Comparison of ENCODE assay signal across 28 cellular contexts in genomic region chr17:38577645-38578173, GRCh38. TPM values are rescaled to one million over a fixed set of nuclear protein-coding genes. Genes with fewer than 3 reads are reported as not detected.
DNase-seq lines count a peak whose midpoint lies in the region; ATAC-seq and TF ChIP-seq lines count a peak whose summit lies in the region.
"Had no signal": no experiment of that assay in that cellular context is flagged by ENCODE, and none has a peak within 500 bp of the region (broad histone marks: within the 10 kb centered on the region; RNA-seq: fewer than 3 reads in every experiment).

No MANE protein-coding gene starts in this region.

- H3K27ac ChIP-seq in suprapubic skin (no peak overlapping the region), SK-N-SH (ENCODE audit: low read depth in 2 of 2, low read length in 1 of 2) (no peak overlapping the region)
- H3K27ac ChIP-seq: adrenal gland, brain microvascular endothelial cell, heart right ventricle, ovary had no signal

- no peaks in the 10 kb centered on the region for H3K79me2 ChIP-seq in SK-N-SH (ENCODE audit: insufficient read depth)

- DNase-seq in Right ventricle myocardium inferior (ENCODE audit: missing footprints) (peak; percentile 37), left ventricle myocardium superior (no peak), cerebellar cortex (ENCODE audit: low spot score) (peak; percentile 35), mesothelial cell of epicardium (ENCODE audit: low spot score in 2 of 2, unreplicated experiment in 2 of 2) (no peak), suprapubic skin (ENCODE audit: low spot score in 2 of 2) (no peak), SK-N-SH (no peak), NCI-H187 treated with DMSO at 0.1 percent for 48 hours (lab: John Stamatoyannopoulos, UW) (no peak)
- no peak for DNase-seq in stimulated activated CD4-positive, alpha-beta T cell treated with anti-CD3 and anti-CD28 coated beads, Interleukin-4, amount 100 ng/mL, for 1 hour
- DNase-seq: 8988T; activated CD4-positive, alpha-beta T cell treated with anti-CD3 and anti-CD28 coated beads, Interleukin-2, amount 50 U/mL, for 4 hours; activated naive CD4-positive, alpha-beta T cell treated with anti-CD3 and anti-CD28 coated beads for 36 hours; activated T-cell treated with anti-CD3 and anti-CD28 coated beads, Interleukin-2, amount 50 U/mL, for 72 hours; adrenal gland; brain microvascular endothelial cell; DMS 273 treated with DMSO at 0.1 percent for 48 hours; effector memory CD8-positive, alpha-beta T cell; GOT3; heart right ventricle; immature natural killer cell; NCI-H1105 treated with DMSO at 0.1 percent for 48 hours; NCI-H2029; NCI-H226; ovary; RPMI8226; stimulated activated CD4-positive, alpha-beta T cell treated with anti-CD3 and anti-CD28 coated beads, Interleukin-12 subunit alpha, Interleukin-12 subunit beta, amount 100 ng/mL, for 4 hours; stimulated activated naive B cell treated with anti-CD40 and anti-IgM and Interleukin-4, amounts not matched to agents 10 μg/mL and 1 μg/mL and 100 μg/mL, for 72 hours; T-helper 1 cell had no signal

- TF ChIP-seq EP300 in suprapubic skin (IDR thresholded peaks at IDR 0.05): no peak
- no peak for TF ChIP-seq EP300 in SK-N-SH (IDR thresholded peaks at IDR 0.05; ENCODE audit: borderline replicate concordance in 1 of 2, low read depth in 1 of 2, low read length in 1 of 2)

- H3K27ac Mint-ChIP-seq in mesothelial cell of epicardium: no peak overlapping the region
- H3K27ac Mint-ChIP-seq: activated naive CD4-positive, alpha-beta T cell treated with anti-CD3 and anti-CD28 coated beads for 36 hours; activated T-cell treated with anti-CD3 and anti-CD28 coated beads, Interleukin-2, amount 50 U/mL, for 72 hours; effector memory CD8-positive, alpha-beta T cell; immature natural killer cell; stimulated activated naive B cell treated with anti-CD40 and anti-IgM and Interleukin-4, amounts not matched to agents 10 μg/mL and 1 μg/mL and 100 μg/mL, for 72 hours had no signal

- H3K36me3 ChIP-seq in suprapubic skin: no peaks in the 10 kb centered on the region
- no peaks in the 10 kb centered on the region for H3K36me3 ChIP-seq in SK-N-SH (replicated peaks in 1 of 2; ENCODE audit: control insufficient read depth in 1 of 2, insufficient read depth in 2 of 2, low read length in 1 of 2)
- H3K36me3 ChIP-seq: adrenal gland, brain microvascular endothelial cell, heart right ventricle, ovary had no signal

- H3K9me3 ChIP-seq in suprapubic skin (no peaks in the 10 kb centered on the region), SK-N-SH (no peaks in the 10 kb centered on the region)
- H3K9me3 ChIP-seq: adrenal gland, heart right ventricle, ovary had no signal

- no peaks in the 10 kb centered on the region for H4K20me1 ChIP-seq in SK-N-SH (ENCODE audit: insufficient read depth)

- no peak for ATAC-seq in Right ventricle myocardium inferior
- no peak for ATAC-seq in left ventricle myocardium superior
- ATAC-seq: activated T-cell treated with anti-CD3 and anti-CD28 coated beads, Interleukin-2, amount 50 U/mL, for 72 hours; effector memory CD8-positive, alpha-beta T cell; stimulated activated naive B cell treated with anti-CD40 and anti-IgM and Interleukin-4, amounts not matched to agents 10 μg/mL and 1 μg/mL and 100 μg/mL, for 72 hours had no signal

- CTCF ChIA-PET in SK-N-SH (lab: Yijun Ruan, JAX): interaction anchor here (0.7 to 4.6 kb wide), 11 partner anchors 9 to 90 kb away, joined by 3 to 42 read pairs (median 5); partner anchors contain the start of gene SRCIN1

- no peak overlapping the region for H2AFZ ChIP-seq in SK-N-SH (ENCODE audit: low read depth)

- POLR2A ChIA-PET in SK-N-SH (lab: Yijun Ruan, JAX): no interaction called here

- TF ChIP-seq POLR2A in suprapubic skin (IDR thresholded peaks at IDR 0.05): no peak

- no peak overlapping the region for H3K4me2 ChIP-seq in SK-N-SH

- TF ChIP-seq CTCF in mesothelial cell of epicardium (IDR thresholded peaks at IDR 0.05; ENCODE audit: unreplicated experiment): no peak
- no peak for TF ChIP-seq CTCF in suprapubic skin (IDR thresholded peaks at IDR 0.05)
- TF ChIP-seq CTCF in SK-N-SH (IDR thresholded peaks at IDR 0.05): no peak

- H3K4me3 Mint-ChIP-seq in mesothelial cell of epicardium: peak overlapping the region; percentile 33
- H3K4me3 Mint-ChIP-seq: activated naive CD4-positive, alpha-beta T cell treated with anti-CD3 and anti-CD28 coated beads for 36 hours; activated T-cell treated with anti-CD3 and anti-CD28 coated beads, Interleukin-2, amount 50 U/mL, for 72 hours; effector memory CD8-positive, alpha-beta T cell; stimulated activated naive B cell treated with anti-CD40 and anti-IgM and Interleukin-4, amounts not matched to agents 10 μg/mL and 1 μg/mL and 100 μg/mL, for 72 hours had no signal

- H3K9ac ChIP-seq in SK-N-SH: no peak overlapping the region

- WGBS in suprapubic skin: 61% methylated on average over 12 of the region's 12 CpGs
- WGBS in SK-N-SH (ENCODE audit: low lambda C conversion rate): 74% methylated on average over 6 of the region's 12 CpGs

- H3K36me3 Mint-ChIP-seq in mesothelial cell of epicardium: no peaks in the 10 kb centered on the region
- H3K36me3 Mint-ChIP-seq: CD4-positive, alpha-beta memory T cell; stimulated activated naive B cell treated with anti-CD40 and anti-IgM and Interleukin-4, amounts not matched to agents 10 μg/mL and 1 μg/mL and 100 μg/mL, for 72 hours had no signal

- no peaks in the 10 kb centered on the region for H3K9me3 Mint-ChIP-seq in mesothelial cell of epicardium
- H3K9me3 Mint-ChIP-seq: activated naive CD4-positive, alpha-beta T cell treated with anti-CD3 and anti-CD28 coated beads for 36 hours; activated T-cell treated with anti-CD3 and anti-CD28 coated beads, Interleukin-2, amount 50 U/mL, for 72 hours; effector memory CD8-positive, alpha-beta T cell; immature natural killer cell; stimulated activated naive B cell treated with anti-CD40 and anti-IgM and Interleukin-4, amounts not matched to agents 10 μg/mL and 1 μg/mL and 100 μg/mL, for 72 hours had no signal

- intact Hi-C loops in Right ventricle myocardium inferior (cut with DNase I): no loop called here
- intact Hi-C loops in left ventricle myocardium superior (cut with micrococcal nuclease): no loop called here

- no peaks in the 10 kb centered on the region for H3K9me2 ChIP-seq in SK-N-SH

- H3K27me3 ChIP-seq in suprapubic skin (peaks cover 74% of the 10 kb centered on the region), SK-N-SH (ENCODE audit: insufficient read depth) (peaks cover 28% of the 10 kb centered on the region; the same call in 1 of the 2 replicates)
- H3K27me3 ChIP-seq: ovary had no signal

- peaks cover 74% of the 10 kb centered on the region for H3K27me3 Mint-ChIP-seq in mesothelial cell of epicardium (ENCODE audit: low read depth)

- H3K4me1 ChIP-seq in suprapubic skin (peaks cover 26% of the 10 kb centered on the region), SK-N-SH (ENCODE audit: control insufficient read depth in 1 of 2, insufficient read depth in 2 of 2, low read depth in 1 of 2, low read length in 1 of 2) (peaks cover 6 to 43% of the 10 kb centered on the region in 2 experiments; a peak in 2 of 4 replicates)

- peaks cover 28% of the 10 kb centered on the region for H3K4me1 Mint-ChIP-seq in mesothelial cell of epicardium

- TF ChIP-seq RAD21 in SK-N-SH (IDR thresholded peaks at IDR 0.05; ENCODE audit: low read length): no peak

- H3K4me3 ChIP-seq in suprapubic skin: peak overlapping the region; percentile 34
- H3K4me3 ChIP-seq in SK-N-SH (ENCODE audit: low read depth in 2 of 2, low read length in 1 of 2): no peak overlapping the region
- H3K4me3 ChIP-seq: adrenal gland, ovary had no signal

- no peaks in the 10 kb centered on the region for H3F3A ChIP-seq in SK-N-SH (replicated peaks; ENCODE audit: insufficient read depth)

TF ChIP-seq in SK-N-SH, 30 proteins besides CTCF, POLR2A, EP300 and RAD21 (continues in another document):
- TF ChIP-seq IRF3 (IDR thresholded peaks at IDR 0.05; ENCODE audit: low read depth, low read length) (no peak), POLR2AphosphoS5 (IDR thresholded peaks at IDR 0.05; ENCODE audit: low read depth, low read length) (no peak), SMC3 (IDR thresholded peaks at IDR 0.05; ENCODE audit: low read depth, low read length) (no peak), EZH2phosphoT487 (IDR thresholded peaks at IDR 0.05; ENCODE audit: borderline replicate concordance, low read depth) (no peak), PBX3 (IDR thresholded peaks at IDR 0.05) (no peak), MXI1 (IDR thresholded peaks at IDR 0.05; ENCODE audit: low read depth, low read length) (no peak), FOXJ3 (CRISPR knock-in tag; IDR thresholded peaks at IDR 0.05) (no peak), TCF12 (IDR thresholded peaks at IDR 0.05) (no peak), USF1 (IDR thresholded peaks at IDR 0.05; ENCODE audit: borderline replicate concordance, low read depth) (no peak)

RNA-seq across cellular contexts. Expression of gene SRCIN1, which starts 28.0 kb away (rescaled TPM):
- total RNA-seq in Right ventricle myocardium inferior: 1.4 TPM
- 1.4 TPM for total RNA-seq in left ventricle myocardium superior
- 19.4 to 21.4 TPM (median 20.8 TPM) in 3 replicates for total RNA-seq in mesothelial cell of epicardium
- total RNA-seq in suprapubic skin: 10 to 100 TPM; 11.0 to 36.5 (median 17.4) TPM
- polyA plus RNA-seq in SK-N-SH (2012; rRNA removed): 0.45 and 1.0 TPM in 2 replicates
- 0.28 and 0.42 TPM in 2 replicates for polyA plus RNA-seq in SK-N-SH (2012; cell fraction: cytosol; rRNA removed)
- 4.6 and 5.6 TPM in 2 replicates for polyA plus RNA-seq in SK-N-SH (2012; cell fraction: nucleus; rRNA removed)
- polyA plus RNA-seq: CD4-positive, alpha-beta memory T cell; immature natural killer cell had no signal

Comparison
In these comparisons a context has a peak if more than half of its experiments do, and no peak if none do; other contexts are left out.
1. DNase-seq: peak in Right ventricle myocardium inferior (single experiment) and cerebellar cortex (single experiment); none in left ventricle myocardium superior (single experiment), mesothelial cell of epicardium (0 of 2), suprapubic skin (0 of 2), SK-N-SH (single experiment), NCI-H187 treated with DMSO at 0.1 percent for 48 hours (single experiment) and stimulated activated CD4-positive, alpha-beta T cell treated with anti-CD3 and anti-CD28 coated beads, Interleukin-4, amount 100 ng/mL, for 1 hour (single experiment).